8 cellular contexts compared by ENCODE assay signal in the genomic region with DNA sequence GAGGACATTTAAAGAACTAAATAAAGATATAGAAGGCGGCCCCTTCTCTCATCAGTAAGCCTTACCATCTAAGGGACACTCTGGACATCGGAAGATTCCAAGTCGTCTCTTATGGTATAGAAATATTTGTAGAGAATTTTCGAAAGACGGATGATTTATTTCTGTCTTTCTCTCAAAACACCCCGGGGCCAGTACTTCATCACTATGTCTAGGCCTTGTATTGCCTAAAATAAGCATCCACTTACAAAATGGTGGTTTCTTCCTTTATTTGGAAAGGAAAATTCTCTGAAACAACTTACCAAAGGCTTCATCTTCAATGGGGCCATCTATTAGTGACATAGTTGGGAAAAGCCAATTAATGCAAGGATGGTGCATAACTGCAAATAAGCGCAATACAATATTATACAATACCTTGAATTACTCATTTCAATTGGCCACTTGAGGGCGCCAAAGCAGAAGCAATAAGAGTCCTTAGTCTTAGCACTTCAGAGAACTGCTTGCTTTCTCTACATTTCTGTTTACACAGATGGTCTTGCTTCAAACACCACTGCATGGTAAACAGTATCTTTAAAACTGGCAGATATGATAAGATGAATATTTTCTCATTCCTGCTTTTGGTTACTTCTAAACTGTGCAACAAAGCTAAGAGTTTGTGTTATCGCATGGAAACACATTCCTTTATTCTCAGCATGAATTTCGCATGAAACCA.
A peak's percentile ranks its signal among the peaks of the same experiment; 100 is the strongest.
DNase-seq lines count a peak whose midpoint lies in the region; ATAC-seq and TF ChIP-seq lines count a peak whose summit lies in the region.

No MANE protein-coding gene starts in this region.

- no peaks in the 10 kb centered on the region for H3K4me1 ChIP-seq in lower lobe of right lung

- no peaks in the 10 kb centered on the region for H3K36me3 ChIP-seq in lower lobe of right lung

- no peaks in the 10 kb centered on the region for H3K9me3 ChIP-seq in lower lobe of right lung

- no peak overlapping the region for H3K4me3 ChIP-seq in coronary artery
- no peak overlapping the region for H3K4me3 ChIP-seq in lower lobe of right lung

- DNase-seq in AML-193 (lab: John Stamatoyannopoulos, UW) (peak; percentile 58 to 67), NCI-H345 treated with DMSO at 0.1 percent for 48 hours (lab: John Stamatoyannopoulos, UW; ENCODE audit: unreplicated experiment) (peak; percentile 22), coronary artery (ENCODE audit: low spot score) (no peak), lower lobe of right lung (no peak)
- peak; percentile 75 for DNase-seq in activated CD4-positive, alpha-beta T cell treated with anti-CD3 and anti-CD28 coated beads for 48 hours
- peak; percentile 13 for DNase-seq in stimulated activated CD8-positive, alpha-beta memory T cell treated with anti-CD3 and anti-CD28 coated beads, Interleukin-15, amount 100 ng/mL, for 24 hours (ENCODE audit: low read depth)

- TF ChIP-seq CTCF in coronary artery (IDR thresholded peaks at IDR 0.05) (peak; percentile 38), lower lobe of right lung (IDR thresholded peaks at IDR 0.05) (peak; percentile 67)

- intact Hi-C loops in lower lobe of right lung (cut with DNase I) = loop anchor here (10.0 kb wide), 1 partner anchor 161 kb away; no protein-coding TSS in a partner anchor

- ATAC-seq in GM18870 (IDR thresholded peaks at IDR 0.05; ENCODE audit: unreplicated experiment) = peak; percentile 86
- ATAC-seq in HG03108 (IDR thresholded peaks at IDR 0.05; ENCODE audit: unreplicated experiment) = peak; percentile 66
- ATAC-seq in lower lobe of right lung = peak; percentile 70 to 82

- H3K27ac ChIP-seq in coronary artery (no peak overlapping the region), lower lobe of right lung (no peak overlapping the region)

- H3K27me3 ChIP-seq in lower lobe of right lung (ENCODE audit: low read depth) = peaks cover 3% of the 10 kb centered on the region

Comparison
In these comparisons a context has a peak if more than half of its experiments do, and no peak if none do; other contexts are left out.
1. DNase-seq: peak in AML-193 (2 of 2), NCI-H345 treated with DMSO at 0.1 percent for 48 hours (single experiment), activated CD4-positive, alpha-beta T cell treated with anti-CD3 and anti-CD28 coated beads for 48 hours (single experiment) and stimulated activated CD8-positive, alpha-beta memory T cell treated with anti-CD3 and anti-CD28 coated beads, Interleukin-15, amount 100 ng/mL, for 24 hours (single experiment); none in coronary artery (single experiment) and lower lobe of right lung (single experiment).
2. Peak in every context shown above with its lines, with median percentiles within 50 percentile points of each other: ATAC-seq.